Comparison of ENCODE assay signal across 29 cellular contexts in genomic region chr7:142933624-142934023, GRCh38. TPM values are rescaled to one million over a fixed set of nuclear protein-coding genes. Genes with fewer than 3 reads are reported as not detected.
"Had no signal": no experiment of that assay in that cellular context is flagged by ENCODE, and none has a peak within 500 bp of the region (broad histone marks: within the 10 kb centered on the region; RNA-seq: fewer than 3 reads in every experiment).

Gene TRPV5, minus strand, starts transcription at chr7:142933746. Its CDS starts 287 bp downstream, at chr7:142933459.

- H3K27ac Mint-ChIP-seq: activated CD4-positive, alpha-beta memory T cell treated with anti-CD3 and anti-CD28 coated beads for 36 hours; activated CD4-positive, alpha-beta T cell treated with anti-CD3 and anti-CD28 coated beads, Interleukin-2, amount 10 ng/mL, durations not matched to agents 7 days and 5 days; activated naive CD8-positive, alpha-beta T cell treated with anti-CD3 and anti-CD28 coated beads for 36 hours; T-cell had no signal

- H3K36me3 ChIP-seq: MG63 had no signal

- H3K4me1 Mint-ChIP-seq: activated CD4-positive, alpha-beta T cell treated with anti-CD3 and anti-CD28 coated beads, Interleukin-2, amount 10 ng/mL, durations not matched to agents 7 days and 5 days; activated naive CD8-positive, alpha-beta T cell treated with anti-CD3 and anti-CD28 coated beads for 36 hours; T-cell had no signal

- H3K36me3 Mint-ChIP-seq: activated CD4-positive, alpha-beta memory T cell treated with anti-CD3 and anti-CD28 coated beads for 36 hours; activated naive CD8-positive, alpha-beta T cell treated with anti-CD3 and anti-CD28 coated beads for 36 hours; T-cell had no signal

- H3K4me2 ChIP-seq: KMS-11 had no signal

- H3K27me3 ChIP-seq: MG63 had no signal

- H3K9me3 ChIP-seq: MG63 had no signal

- H3K4me3 ChIP-seq: MG63, SK-N-MC had no signal

- H3K27ac ChIP-seq: KMS-11, SK-N-MC had no signal

- DNase-seq: activated CD4-positive, alpha-beta memory T cell treated with anti-CD3 and anti-CD28 coated beads for 36 hours; activated CD4-positive, alpha-beta T cell treated with anti-CD3 and anti-CD28 coated beads, Interleukin-2, amount 10 ng/mL, durations not matched to agents 7 days and 5 days; activated CD4-positive, CD25-positive, alpha-beta regulatory T cell; activated CD8-positive, alpha-beta memory T cell treated with anti-CD3 and anti-CD28 coated beads for 24 hours; activated effector memory CD4-positive, alpha-beta T cell treated with anti-CD3 and anti-CD28 coated beads, Interleukin-2, amount 50 U/mL, for 16 hours; activated naive CD4-positive, alpha-beta T cell treated with Interleukin-2 at 50 U/mL for 16 hours; activated naive CD8-positive, alpha-beta T cell treated with anti-CD3 and anti-CD28 coated beads for 36 hours; activated T-cell treated with anti-CD3 and anti-CD28 coated beads, Interleukin-2, amount 50 U/mL, for 4 hours; anterior cingulate cortex; caudate nucleus; MG63; NCI-H1105; NCI-H1436; NCI-H1694 treated with DMSO at 0.1 percent for 48 hours; NCI-H2081; NCI-H226; NCI-H526; NCI-H774; NK-92 treated with Interleukin-12 subunit alpha and Interleukin-12 subunit beta, amount 100 ng/mL, for 24 hours; OCI-M1; RPMI8226; T-cell; T-helper 2 cell; T1000 had no signal

- H3K9ac ChIP-seq: KMS-11 had no signal

- H3K27me3 Mint-ChIP-seq: activated CD4-positive, alpha-beta T cell treated with anti-CD3 and anti-CD28 coated beads, Interleukin-2, amount 10 ng/mL, durations not matched to agents 7 days and 5 days; activated naive CD8-positive, alpha-beta T cell treated with anti-CD3 and anti-CD28 coated beads for 36 hours had no signal

- ATAC-seq: activated T-cell treated with anti-CD3 and anti-CD28 coated beads, Interleukin-2, amount 50 U/mL, for 4 hours; Panc1; Right ventricle myocardium inferior; T-cell had no signal

- H3K9me3 Mint-ChIP-seq: activated CD4-positive, alpha-beta memory T cell treated with anti-CD3 and anti-CD28 coated beads for 36 hours; activated CD4-positive, alpha-beta T cell treated with anti-CD3 and anti-CD28 coated beads, Interleukin-2, amount 10 ng/mL, durations not matched to agents 7 days and 5 days; activated naive CD8-positive, alpha-beta T cell treated with anti-CD3 and anti-CD28 coated beads for 36 hours; activated T-cell treated with anti-CD3 and anti-CD28 coated beads, Interleukin-2, amount 50 U/mL, for 4 hours; T-cell had no signal

- H3K4me3 Mint-ChIP-seq: activated CD4-positive, alpha-beta memory T cell treated with anti-CD3 and anti-CD28 coated beads for 36 hours; activated CD4-positive, alpha-beta T cell treated with anti-CD3 and anti-CD28 coated beads, Interleukin-2, amount 10 ng/mL, durations not matched to agents 7 days and 5 days; activated naive CD8-positive, alpha-beta T cell treated with anti-CD3 and anti-CD28 coated beads for 36 hours; activated T-cell treated with anti-CD3 and anti-CD28 coated beads, Interleukin-2, amount 50 U/mL, for 4 hours; T-cell had no signal

RNA-seq across cellular contexts. Expression of gene TRPV5, which starts in this region (rescaled TPM):
- total RNA-seq: activated CD4-positive, alpha-beta memory T cell treated with anti-CD3 and anti-CD28 coated beads for 36 hours; activated CD4-positive, alpha-beta T cell treated with anti-CD3 and anti-CD28 coated beads, Interleukin-2, amount 10 ng/mL, durations not matched to agents 7 days and 5 days; activated naive CD8-positive, alpha-beta T cell treated with anti-CD3 and anti-CD28 coated beads for 36 hours; activated T-cell treated with anti-CD3 and anti-CD28 coated beads, Interleukin-2, amount 50 U/mL, for 4 hours; NCI-H460; Right ventricle myocardium inferior; T-cell had no signal
